In the genomic region with DNA sequence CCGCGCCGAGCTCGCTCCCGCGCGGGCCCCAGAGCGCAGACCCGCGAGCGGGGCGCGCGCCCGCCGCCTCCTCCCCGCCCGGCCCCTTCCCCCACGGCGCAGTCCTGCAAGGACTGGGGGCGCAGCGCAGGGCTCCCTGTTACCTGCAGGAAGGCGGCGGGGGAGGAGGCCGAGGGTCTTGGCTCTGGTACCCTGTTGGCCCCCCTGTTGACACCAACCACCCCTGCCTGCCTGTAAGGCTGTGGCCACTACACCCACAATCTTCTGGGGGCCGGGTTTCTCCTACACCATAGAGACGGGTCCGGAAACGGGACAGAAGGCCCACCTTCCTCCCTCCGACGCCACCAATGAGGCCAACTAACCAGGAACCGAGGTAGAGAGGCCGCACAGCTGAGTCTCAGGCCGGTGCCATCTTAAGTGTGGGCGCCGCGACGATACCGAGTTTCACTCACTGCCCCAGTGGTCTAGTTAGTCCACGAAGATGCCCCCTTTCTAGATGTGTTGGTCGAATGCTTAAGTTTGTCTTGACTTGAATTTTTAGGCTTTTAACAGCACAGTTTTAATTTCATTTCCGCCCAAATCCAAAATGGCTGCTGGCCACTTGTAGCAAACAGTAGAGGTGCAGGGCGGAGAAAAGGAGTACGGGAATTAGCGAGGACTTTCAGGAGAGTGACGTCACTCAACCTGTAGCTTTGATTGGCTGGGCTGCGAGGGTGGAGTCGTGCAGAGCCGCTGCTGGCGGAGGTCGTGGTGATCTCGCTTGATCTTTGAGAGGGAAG, we compare ENCODE assay signal across 8 cellular contexts. TPM values are rescaled to one million over a fixed set of nuclear protein-coding genes. Genes with fewer than 3 reads are reported as not detected.
DNase-seq lines count a peak whose midpoint lies in the region; TF ChIP-seq lines count a peak whose summit lies in the region.

A gene with protein sequence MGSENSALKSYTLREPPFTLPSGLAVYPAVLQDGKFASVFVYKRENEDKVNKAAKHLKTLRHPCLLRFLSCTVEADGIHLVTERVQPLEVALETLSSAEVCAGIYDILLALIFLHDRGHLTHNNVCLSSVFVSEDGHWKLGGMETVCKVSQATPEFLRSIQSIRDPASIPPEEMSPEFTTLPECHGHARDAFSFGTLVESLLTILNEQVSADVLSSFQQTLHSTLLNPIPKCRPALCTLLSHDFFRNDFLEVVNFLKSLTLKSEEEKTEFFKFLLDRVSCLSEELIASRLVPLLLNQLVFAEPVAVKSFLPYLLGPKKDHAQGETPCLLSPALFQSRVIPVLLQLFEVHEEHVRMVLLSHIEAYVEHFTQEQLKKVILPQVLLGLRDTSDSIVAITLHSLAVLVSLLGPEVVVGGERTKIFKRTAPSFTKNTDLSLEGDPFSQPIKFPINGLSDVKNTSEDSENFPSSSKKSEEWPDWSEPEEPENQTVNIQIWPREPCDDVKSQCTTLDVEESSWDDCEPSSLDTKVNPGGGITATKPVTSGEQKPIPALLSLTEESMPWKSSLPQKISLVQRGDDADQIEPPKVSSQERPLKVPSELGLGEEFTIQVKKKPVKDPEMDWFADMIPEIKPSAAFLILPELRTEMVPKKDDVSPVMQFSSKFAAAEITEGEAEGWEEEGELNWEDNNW (minus strand): TSS at position 252 of the 779 bp plus-strand sequence. CDS start 5,056 bp downstream, outside the sequence.

- no peaks in the 10 kb centered on the region for H3K9me3 ChIP-seq in effector memory CD4-positive, alpha-beta T cell (ENCODE audit: control insufficient read depth, low read length)

- H3K4me3 ChIP-seq in effector memory CD4-positive, alpha-beta T cell (ENCODE audit: insufficient read depth, low read depth, low read length, poor library complexity, severe bottlenecking): peak within 1 kb of the TSS; percentile 94

- TF ChIP-seq CTCF in GM20000 (IDR thresholded peaks at IDR 0.05; ENCODE audit: extremely low read depth, missing control alignments): no peak

- H3K36me3 ChIP-seq in effector memory CD4-positive, alpha-beta T cell (ENCODE audit: control insufficient read depth, insufficient read depth, low read length): no peaks in the 10 kb centered on the region

- peak within 1 kb of the TSS; percentile 96 for H3K27ac ChIP-seq in effector memory CD4-positive, alpha-beta T cell (ENCODE audit: insufficient read depth, low read length, poor library complexity, severe bottlenecking)

- DNase-seq in CMK (ENCODE audit: low read depth) (peak; percentile 98), GM20000 (ENCODE audit: low spot score) (peak; percentile 94), HT-29 (ENCODE audit: low spot score) (peak; percentile 98), NOMO-1 (lab: John Stamatoyannopoulos, UW; ENCODE audit: unreplicated experiment in 2 of 2) (peak; percentile 93 to 96), medulla oblongata (ENCODE audit: extremely low spot score) (peak; percentile 99)
- peak; percentile 73 to 87 for DNase-seq in activated CD8-positive, alpha-beta memory T cell treated with anti-CD3 and anti-CD28 coated beads for 4 hours (ENCODE audit: low read depth in 2 of 2)
- peak; percentile 81 to 90 (median 89) for DNase-seq in effector memory CD4-positive, alpha-beta T cell
- peak; percentile 83 for DNase-seq in stimulated activated CD8-positive, alpha-beta memory T cell treated with anti-CD3 and anti-CD28 coated beads, Interleukin-12 subunit alpha, Interleukin-12 subunit beta, amount 100 ng/mL, for 1 hour (ENCODE audit: low read depth)

- H3K27me3 ChIP-seq in effector memory CD4-positive, alpha-beta T cell (replicated peaks; ENCODE audit: control insufficient read depth, insufficient read depth, low read length, poor library complexity, severe bottlenecking): no peaks in the 10 kb centered on the region

- H3K4me1 ChIP-seq in effector memory CD4-positive, alpha-beta T cell (ENCODE audit: control insufficient read depth, insufficient read depth, low read length, poor library complexity, severe bottlenecking): peaks cover 21% of the 10 kb centered on the region

RNA-seq across cellular contexts. Expression of the gene that starts here (rescaled TPM):
- total RNA-seq in HT-29 (2014; rRNA removed; shearing (Covaris generic)): 4.4 and 5.7 TPM in 2 replicates

Comparison
In these comparisons a context has a peak if more than half of its experiments do, and no peak if none do; other contexts are left out.
1. Peak in every context shown above with its lines: DNase-seq, H3K4me3 ChIP-seq and H3K27ac ChIP-seq.